In genomic region chr4:69823481-69824186, GRCh38 we compare ENCODE assay signal across 9 cellular contexts. TPM values are rescaled to one million over a fixed set of nuclear protein-coding genes. Genes with fewer than 3 reads are reported as not detected.
A peak's percentile ranks its signal among the peaks of the same experiment; 100 is the strongest.
DNase-seq lines count a peak whose midpoint lies in the region; ATAC-seq and TF ChIP-seq lines count a peak whose summit lies in the region.
"Had no signal": no experiment of that assay in that cellular context is flagged by ENCODE, and none has a peak within 500 bp of the region (broad histone marks: within the 10 kb centered on the region; RNA-seq: fewer than 3 reads in every experiment).

No MANE protein-coding gene starts in this region.

- H3K36me3 ChIP-seq in GM23338 (ENCODE audit: insufficient read depth) = no peaks in the 10 kb centered on the region
- no peaks in the 10 kb centered on the region for H3K36me3 ChIP-seq in smooth muscle cell (ENCODE audit: low read depth)
- H3K36me3 ChIP-seq: BLaER1 treated with 17β-estradiol and CSF1 and Interleukin-3, amounts not matched to agents 10 nM and 100 nM had no signal

- H3K4me1 ChIP-seq in GM23338 (ENCODE audit: insufficient read depth) (no peaks in the 10 kb centered on the region), smooth muscle cell (ENCODE audit: low read depth) (no peaks in the 10 kb centered on the region)
- H3K4me1 ChIP-seq: BLaER1 treated with 17β-estradiol and CSF1 and Interleukin-3, amounts not matched to agents 10 nM and 100 nM had no signal

- H3K27me3 ChIP-seq in GM23338 (ENCODE audit: insufficient read depth) (no peaks in the 10 kb centered on the region), smooth muscle cell (ENCODE audit: low read depth) (no peaks in the 10 kb centered on the region)
- H3K27me3 ChIP-seq: BLaER1 treated with 17β-estradiol and CSF1 and Interleukin-3, amounts not matched to agents 10 nM and 100 nM had no signal

- in situ Hi-C loops in G401 (cut with HindIII; ENCODE audit: low sequenced_read_pairs) = no loop called here

- H4K20me1 ChIP-seq in GM23338 (replicated peaks; ENCODE audit: insufficient read depth) (no peaks in the 10 kb centered on the region), smooth muscle cell (ENCODE audit: low read depth) (no peaks in the 10 kb centered on the region)
- H4K20me1 ChIP-seq: BLaER1 treated with 17β-estradiol and CSF1 and Interleukin-3, amounts not matched to agents 10 nM and 100 nM had no signal

- H3F3A ChIP-seq in GM23338 (replicated peaks; ENCODE audit: low read depth) (no peaks in the 10 kb centered on the region), smooth muscle cell (ENCODE audit: low read depth) (no peaks in the 10 kb centered on the region)

- H3K9me2 ChIP-seq in GM23338 (ENCODE audit: insufficient read depth) = no peaks in the 10 kb centered on the region

- H3K9me3 ChIP-seq in T-helper 17 cell (ENCODE audit: control insufficient read depth, low read length, poor library complexity, severe bottlenecking) = no peaks in the 10 kb centered on the region
- no peaks in the 10 kb centered on the region for H3K9me3 ChIP-seq in smooth muscle cell (replicated peaks; ENCODE audit: low read depth)

- H3K9me3 Mint-ChIP-seq in GM23338 = no peaks in the 10 kb centered on the region

- H3K79me2 ChIP-seq in GM23338 (replicated peaks; ENCODE audit: insufficient read depth) (no peaks in the 10 kb centered on the region), smooth muscle cell (ENCODE audit: low read depth) (no peaks in the 10 kb centered on the region)

- H3K4me3 Mint-ChIP-seq in GM23338 = no peak overlapping the region
- H3K4me3 Mint-ChIP-seq in T-helper 17 cell = no peak overlapping the region

- no peaks in the 10 kb centered on the region for H3K27me3 Mint-ChIP-seq in GM23338 (ENCODE audit: insufficient read depth, low read depth, poor library complexity)
- H3K27me3 Mint-ChIP-seq in T-helper 17 cell = no peaks in the 10 kb centered on the region

- H3K4me3 ChIP-seq in GM23338 (no peak overlapping the region), LNCaP clone FGC (ENCODE audit: low read depth, low read length) (no peak overlapping the region), epithelial cell of esophagus (ENCODE audit: low read length) (no peak overlapping the region), smooth muscle cell (no peak overlapping the region)
- H3K4me3 ChIP-seq: BLaER1 treated with 17β-estradiol and CSF1 and Interleukin-3, amounts not matched to agents 10 nM and 100 nM had no signal

- 76% methylated on average over 8 of the region's 8 CpGs for WGBS in smooth muscle cell (ENCODE audit: low lambda C conversion rate)

- H3K4me1 Mint-ChIP-seq in GM23338 (no peaks in the 10 kb centered on the region; the same call in 2 of the 3 replicates), T-helper 17 cell (no peaks in the 10 kb centered on the region)

- H3K27ac ChIP-seq in GM23338 (ENCODE audit: low read depth) = no peak overlapping the region
- H3K27ac ChIP-seq in smooth muscle cell (ENCODE audit: low read depth) = no peak overlapping the region
- H3K27ac ChIP-seq: BLaER1 treated with 17β-estradiol and CSF1 and Interleukin-3, amounts not matched to agents 10 nM and 100 nM had no signal

- TF ChIP-seq CTCF in GM23338 (conservative IDR thresholded peaks at IDR 0.05; ENCODE audit: low read depth in 2 of 2) (peak; percentile 70 to 72), LNCaP clone FGC (IDR thresholded peaks at IDR 0.05; ENCODE audit: control insufficient read depth, extremely low read depth, insufficient read depth) (peak; percentile 95), epithelial cell of esophagus (IDR thresholded peaks at IDR 0.05; ENCODE audit: insufficient read depth, low read depth, low read length, missing control alignments) (peak; percentile 89), smooth muscle cell (IDR thresholded peaks at IDR 0.05; ENCODE audit: borderline replicate concordance, insufficient read depth, poor library complexity, severe bottlenecking) (peak; percentile 22)

- H3K27ac Mint-ChIP-seq in GM23338 (no peak overlapping the region), T-helper 17 cell (no peak overlapping the region)

- no peak overlapping the region for H3K9ac ChIP-seq in smooth muscle cell (ENCODE audit: low read depth)
- H3K9ac ChIP-seq: BLaER1 treated with 17β-estradiol and CSF1 and Interleukin-3, amounts not matched to agents 10 nM and 100 nM had no signal

- H3K4me2 ChIP-seq in GM23338 (no peak overlapping the region), smooth muscle cell (no peak overlapping the region)
- H3K4me2 ChIP-seq: BLaER1 treated with 17β-estradiol and CSF1 and Interleukin-3, amounts not matched to agents 10 nM and 100 nM had no signal

- peak overlapping the region; percentile 25; the same call in 1 of the 2 replicates for H2AFZ ChIP-seq in GM23338
- no peak overlapping the region for H2AFZ ChIP-seq in smooth muscle cell (ENCODE audit: low read depth)

- DNase-seq in NCI-H524 (lab: John Stamatoyannopoulos, UW) (peak; percentile 7 to 41), NCI-H524 treated with DMSO at 0.1 percent for 48 hours (lab: John Stamatoyannopoulos, UW) (no peak), GM23338 (ENCODE audit: low spot score) (peak; percentile 62), LNCaP clone FGC (ENCODE audit: low read depth) (peak; percentile 93), T-helper 17 cell (no peak), epithelial cell of esophagus (ENCODE audit: low read depth) (peak; percentile 58), smooth muscle cell (lab: John Stamatoyannopoulos, UW; ENCODE audit: unreplicated experiment) (no peak), G401 (ENCODE audit: low spot score) (no peak)

- ATAC-seq in GM23338 (peak; percentile 81), T-helper 17 cell (peak; percentile 81)

- H3K36me3 Mint-ChIP-seq in GM23338 (ENCODE audit: low read depth) (no peaks in the 10 kb centered on the region), T-helper 17 cell (ENCODE audit: low read depth) (no peaks in the 10 kb centered on the region)

TF ChIP-seq in GM23338, 12 proteins besides CTCF, POLR2A, EP300 and RAD21:
- TF ChIP-seq NANOG (IDR thresholded peaks at IDR 0.05; ENCODE audit: borderline replicate concordance) (no peak), ZNF331 (CRISPR knock-in tag; IDR thresholded peaks at IDR 0.05; ENCODE audit: low read depth) (no peak), ZNF114 (CRISPR knock-in tag; IDR thresholded peaks at IDR 0.05) (no peak)

RNA-seq across cellular contexts. Expression of gene SULT1E1, which starts 36.3 kb away (rescaled TPM):
- 0.12 TPM in 1 of 2 replicates, not detected in the other for total RNA-seq in GM23338 (2014; rRNA removed; shearing (Covaris generic))
- polyA plus RNA-seq in GM23338 (2016; fragmentation: Nextera tagmentation; extraction: Ambion mirVana) (not detected in 2 replicates), smooth muscle cell (not detected in 2 replicates)
- total RNA-seq in T-helper 17 cell (not detected), smooth muscle cell (not detected in 2 replicates)
- total RNA-seq in G401 (2014; rRNA removed; shearing (Covaris generic)) = not detected in 2 replicates

Comparison
In these comparisons a context has a peak if more than half of its experiments do, and no peak if none do; other contexts are left out.
1. DNase-seq: peak in NCI-H524 (2 of 2), GM23338 (single experiment), LNCaP clone FGC (single experiment) and epithelial cell of esophagus (single experiment); none in NCI-H524 treated with DMSO at 0.1 percent for 48 hours (single experiment), T-helper 17 cell (0 of 3), smooth muscle cell (single experiment) and G401 (single experiment).
2. CTCF ChIP-seq: peak in every context shown above with its lines; median percentile 95 in LNCaP clone FGC; 89 in epithelial cell of esophagus; 71 in GM23338; 22 in smooth muscle cell.